15 cellular contexts compared by ENCODE assay signal in the genomic region with DNA sequence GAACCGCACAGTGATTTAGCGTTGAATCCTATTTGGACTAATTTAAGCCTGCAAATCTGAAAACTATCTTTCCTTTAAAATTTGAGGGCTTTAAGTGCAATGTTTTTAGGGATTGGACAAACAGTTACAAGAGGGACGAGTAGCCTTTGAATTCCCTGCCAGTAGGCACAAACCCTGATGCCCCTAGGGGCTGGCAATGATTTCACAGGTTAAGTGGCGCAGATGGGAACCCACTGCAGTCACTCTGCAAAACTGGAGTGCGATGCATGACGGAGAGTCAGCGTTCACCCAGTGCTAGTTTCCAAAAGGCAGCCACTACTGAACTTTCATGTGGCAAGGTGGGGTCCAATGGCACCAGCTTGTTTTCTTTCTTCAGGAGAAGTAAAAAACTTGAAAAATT.
A peak's percentile ranks its signal among the peaks of the same experiment; 100 is the strongest.
DNase-seq lines count a peak whose midpoint lies in the region; ATAC-seq and TF ChIP-seq lines count a peak whose summit lies in the region.
"Had no signal": no experiment of that assay in that cellular context is flagged by ENCODE, and none has a peak within 500 bp of the region (broad histone marks: within the 10 kb centered on the region; RNA-seq: fewer than 3 reads in every experiment).

No MANE protein-coding gene starts in this region.

- H2AFZ ChIP-seq in GM23338 = no peak overlapping the region

- H3K4me3 ChIP-seq in AG04450 (ENCODE audit: low read depth, low read length) (no peak overlapping the region), GM23338 (no peak overlapping the region), fibroblast of the aortic adventitia (ENCODE audit: low read depth, low read length) (no peak overlapping the region), colonic mucosa (no peak overlapping the region)
- H3K4me3 ChIP-seq: gastroesophageal sphincter, SK-N-MC had no signal

- H3K9me2 ChIP-seq in GM23338 (ENCODE audit: insufficient read depth) = no peaks in the 10 kb centered on the region

- H3K79me2 ChIP-seq in GM23338 (replicated peaks; ENCODE audit: insufficient read depth) = no peaks in the 10 kb centered on the region

- H3K27ac ChIP-seq in AG04450 (ENCODE audit: low read depth, low read length) (no peak overlapping the region), GM23338 (ENCODE audit: low read depth) (no peak overlapping the region), colonic mucosa (no peak overlapping the region)
- H3K27ac ChIP-seq: gastroesophageal sphincter, SK-N-MC had no signal

- H3K36me3 Mint-ChIP-seq in GM23338 (ENCODE audit: low read depth) = no peaks in the 10 kb centered on the region
- no peaks in the 10 kb centered on the region for H3K36me3 Mint-ChIP-seq in effector memory CD8-positive, alpha-beta T cell (ENCODE audit: insufficient read depth)
- H3K36me3 Mint-ChIP-seq: CD4-positive, CD25-positive, alpha-beta regulatory T cell had no signal

- H3K9ac ChIP-seq in colonic mucosa (ENCODE audit: low read depth in 2 of 2, low read length in 2 of 2) = no peak overlapping the region

- no peak overlapping the region for H3K4me3 Mint-ChIP-seq in GM23338
- no peak overlapping the region for H3K4me3 Mint-ChIP-seq in effector memory CD8-positive, alpha-beta T cell
- H3K4me3 Mint-ChIP-seq: activated T-cell treated with anti-CD3 and anti-CD28 coated beads, Interleukin-2, amount 50 U/mL, for 24 hours; CD4-positive, CD25-positive, alpha-beta regulatory T cell had no signal

- H3K4me1 ChIP-seq in GM23338 (ENCODE audit: insufficient read depth) = no peaks in the 10 kb centered on the region
- H3K4me1 ChIP-seq in colonic mucosa = no peaks in the 10 kb centered on the region

- peak; percentile 74 for ATAC-seq in GM23338
- ATAC-seq in HG03196 (IDR thresholded peaks at IDR 0.05; ENCODE audit: unreplicated experiment) = no peak
- ATAC-seq in effector memory CD8-positive, alpha-beta T cell (replicated peaks) = no peak
- ATAC-seq: gastroesophageal sphincter had no signal

- H3K36me3 ChIP-seq in GM23338 (ENCODE audit: insufficient read depth) = no peaks in the 10 kb centered on the region
- no peaks in the 10 kb centered on the region for H3K36me3 ChIP-seq in colonic mucosa
- H3K36me3 ChIP-seq: gastroesophageal sphincter had no signal

- CTCF ChIA-PET in AG04450 (lab: Charles Lee) = interaction anchor here (2.2 kb wide), 1 partner anchor 269 kb away, joined by 11 read pairs; no protein-coding TSS in a partner anchor

- peak; percentile 9; the same call in 1 of the 2 replicates for TF ChIP-seq CTCF in AG04450 (IDR thresholded peaks at IDR 0.05; ENCODE audit: low read depth, low read length)
- peak in 1 of 2 experiments; percentile 36; a peak in 1 of 4 replicates for TF ChIP-seq CTCF in GM23338 (conservative IDR thresholded peaks at IDR 0.05; ENCODE audit: low read depth in 2 of 2)
- TF ChIP-seq CTCF in fibroblast of the aortic adventitia (IDR thresholded peaks at IDR 0.05; ENCODE audit: insufficient read depth, low read length) = peak; percentile 8
- TF ChIP-seq CTCF in colonic mucosa (IDR thresholded peaks at IDR 0.05) = no peak

- H3K4me2 ChIP-seq in GM23338 = no peak overlapping the region

- POLR2A ChIA-PET in AG04450 (lab: Yijun Ruan, JAX) = no interaction called here

- H3F3A ChIP-seq in GM23338 (replicated peaks; ENCODE audit: low read depth) = no peaks in the 10 kb centered on the region

- H3K9me3 Mint-ChIP-seq in GM23338 = no peaks in the 10 kb centered on the region; the same call in 2 of the 3 replicates
- H3K9me3 Mint-ChIP-seq in effector memory CD8-positive, alpha-beta T cell = no peaks in the 10 kb centered on the region
- H3K9me3 Mint-ChIP-seq: activated T-cell treated with anti-CD3 and anti-CD28 coated beads, Interleukin-2, amount 50 U/mL, for 24 hours had no signal

- DNase-seq in AG04450 (ENCODE audit: low read depth, low spot score) (no peak), GM23338 (ENCODE audit: low spot score) (peak; percentile 46), SHP77 (lab: John Stamatoyannopoulos, UW) (peak; percentile 65 to 74), fibroblast of the aortic adventitia (ENCODE audit: low read depth) (no peak), colonic mucosa (no peak), KBM-7 (no peak)
- no peak for DNase-seq in effector memory CD8-positive, alpha-beta T cell
- DNase-seq: activated CD4-positive, CD25-positive, alpha-beta regulatory T cell treated with anti-CD3 and anti-CD28 coated beads, Interleukin-2, amount 50 U/mL, for 72 hours; activated T-cell treated with anti-CD3 and anti-CD28 coated beads, Interleukin-2, amount 50 U/mL, for 24 hours; CD4-positive, CD25-positive, alpha-beta regulatory T cell; stimulated activated CD4-positive, alpha-beta T cell treated with anti-CD3 and anti-CD28 coated beads, Interleukin-4, amount 100 ng/mL, for 1 hour; stimulated activated naive CD4-positive, alpha-beta T cell had no signal

- no peaks in the 10 kb centered on the region; the same call in 2 of the 3 replicates for H3K4me1 Mint-ChIP-seq in GM23338
- no peaks in the 10 kb centered on the region for H3K4me1 Mint-ChIP-seq in effector memory CD8-positive, alpha-beta T cell (ENCODE audit: low read depth in 2 of 2)
- H3K4me1 Mint-ChIP-seq: CD4-positive, CD25-positive, alpha-beta regulatory T cell had no signal

- in situ Hi-C loops in KBM-7 (cut with MboI; ENCODE audit: low pct_unique_long_range_greater_than_20kb, low sequenced_read_pairs) = no loop called here

- no peaks in the 10 kb centered on the region for H4K20me1 ChIP-seq in GM23338 (replicated peaks; ENCODE audit: insufficient read depth)

- H3K27me3 ChIP-seq in AG04450 (ENCODE audit: control insufficient read depth, insufficient read depth, low read length) = no peaks in the 10 kb centered on the region
- H3K27me3 ChIP-seq in GM23338 (ENCODE audit: insufficient read depth) = no peaks in the 10 kb centered on the region
- no peaks in the 10 kb centered on the region for H3K27me3 ChIP-seq in colonic mucosa
- H3K27me3 ChIP-seq: gastroesophageal sphincter had no signal

- H3K27ac Mint-ChIP-seq in GM23338 = no peak overlapping the region
- no peak overlapping the region for H3K27ac Mint-ChIP-seq in effector memory CD8-positive, alpha-beta T cell
- H3K27ac Mint-ChIP-seq: activated T-cell treated with anti-CD3 and anti-CD28 coated beads, Interleukin-2, amount 50 U/mL, for 24 hours; CD4-positive, CD25-positive, alpha-beta regulatory T cell had no signal

- intact Hi-C loops in colonic mucosa (cut with DNase I) = loop anchor here (10.0 kb wide), 1 partner anchor 267 kb away; no protein-coding TSS in a partner anchor

- no peaks in the 10 kb centered on the region; the same call in 1 of the 2 replicates for H3K9me3 ChIP-seq in AG04450 (ENCODE audit: control insufficient read depth, insufficient read depth, low read length)
- H3K9me3 ChIP-seq in colonic mucosa = no peaks in the 10 kb centered on the region
- H3K9me3 ChIP-seq: gastroesophageal sphincter had no signal

- H3K27me3 Mint-ChIP-seq in GM23338 (ENCODE audit: insufficient read depth, low read depth, poor library complexity) = no peaks in the 10 kb centered on the region
- H3K27me3 Mint-ChIP-seq in effector memory CD8-positive, alpha-beta T cell = peaks cover 34 to 38% of the 10 kb centered on the region in 2 donors

TF ChIP-seq in GM23338, 12 proteins besides CTCF, POLR2A, EP300 and RAD21 (continues in another document):
- TF ChIP-seq ZNF114 (CRISPR knock-in tag; IDR thresholded peaks at IDR 0.05) (no peak), CREB1 (CRISPR knock-in tag; IDR thresholded peaks at IDR 0.05; ENCODE audit: low read depth) (no peak), STAT1 (IDR thresholded peaks at IDR 0.05; ENCODE audit: unreplicated experiment) (no peak), NANOG (IDR thresholded peaks at IDR 0.05; ENCODE audit: borderline replicate concordance) (no peak), ZNF331 (CRISPR knock-in tag; IDR thresholded peaks at IDR 0.05; ENCODE audit: low read depth) (no peak)

Comparison
In these comparisons a context has a peak if more than half of its experiments do, and no peak if none do; other contexts are left out.
1. DNase-seq: peak in GM23338 (single experiment) and SHP77 (2 of 2); none in AG04450 (single experiment), fibroblast of the aortic adventitia (single experiment), colonic mucosa (single experiment), KBM-7 (single experiment) and effector memory CD8-positive, alpha-beta T cell (0 of 3).